ENCODE assay signal across 1 cellular context in the genomic region with DNA sequence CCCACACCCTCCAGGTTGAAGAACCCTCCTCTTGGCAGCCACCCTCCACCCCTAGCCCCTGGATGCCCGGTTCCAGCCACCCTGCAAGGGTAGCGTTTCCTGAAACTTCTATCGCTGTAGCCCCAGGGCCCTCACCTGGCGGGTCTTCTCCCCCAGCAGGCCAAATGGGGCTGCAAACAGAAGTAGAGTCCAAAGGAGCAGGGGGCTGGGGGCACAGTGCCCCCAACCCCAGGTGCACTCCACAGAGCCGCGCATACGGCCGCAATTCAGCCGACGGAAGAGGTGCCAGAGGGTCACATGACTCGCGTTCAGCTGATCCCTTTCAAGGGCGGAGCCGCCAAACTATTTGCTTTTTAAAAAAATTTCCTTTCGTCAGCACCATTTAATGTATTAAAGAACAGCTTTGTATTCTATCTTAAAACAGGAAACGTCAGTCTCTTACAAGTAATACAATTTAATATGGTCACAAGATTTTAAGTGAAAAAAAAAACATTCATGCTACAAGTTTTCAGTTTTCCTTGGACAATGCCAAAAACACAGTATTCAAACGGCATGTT.
TF ChIP-seq lines count a peak whose summit lies in the region.

A gene with protein sequence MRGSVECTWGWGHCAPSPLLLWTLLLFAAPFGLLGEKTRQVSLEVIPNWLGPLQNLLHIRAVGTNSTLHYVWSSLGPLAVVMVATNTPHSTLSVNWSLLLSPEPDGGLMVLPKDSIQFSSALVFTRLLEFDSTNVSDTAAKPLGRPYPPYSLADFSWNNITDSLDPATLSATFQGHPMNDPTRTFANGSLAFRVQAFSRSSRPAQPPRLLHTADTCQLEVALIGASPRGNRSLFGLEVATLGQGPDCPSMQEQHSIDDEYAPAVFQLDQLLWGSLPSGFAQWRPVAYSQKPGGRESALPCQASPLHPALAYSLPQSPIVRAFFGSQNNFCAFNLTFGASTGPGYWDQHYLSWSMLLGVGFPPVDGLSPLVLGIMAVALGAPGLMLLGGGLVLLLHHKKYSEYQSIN (minus strand): TSS at position 289 of the 557 bp plus-strand sequence. CDS start 34 bp downstream, at position 255.

TF ChIP-seq in HEK293, 187 proteins besides CTCF, POLR2A, EP300 and RAD21 (continued from another document):
- TF ChIP-seq, protein P1, sequence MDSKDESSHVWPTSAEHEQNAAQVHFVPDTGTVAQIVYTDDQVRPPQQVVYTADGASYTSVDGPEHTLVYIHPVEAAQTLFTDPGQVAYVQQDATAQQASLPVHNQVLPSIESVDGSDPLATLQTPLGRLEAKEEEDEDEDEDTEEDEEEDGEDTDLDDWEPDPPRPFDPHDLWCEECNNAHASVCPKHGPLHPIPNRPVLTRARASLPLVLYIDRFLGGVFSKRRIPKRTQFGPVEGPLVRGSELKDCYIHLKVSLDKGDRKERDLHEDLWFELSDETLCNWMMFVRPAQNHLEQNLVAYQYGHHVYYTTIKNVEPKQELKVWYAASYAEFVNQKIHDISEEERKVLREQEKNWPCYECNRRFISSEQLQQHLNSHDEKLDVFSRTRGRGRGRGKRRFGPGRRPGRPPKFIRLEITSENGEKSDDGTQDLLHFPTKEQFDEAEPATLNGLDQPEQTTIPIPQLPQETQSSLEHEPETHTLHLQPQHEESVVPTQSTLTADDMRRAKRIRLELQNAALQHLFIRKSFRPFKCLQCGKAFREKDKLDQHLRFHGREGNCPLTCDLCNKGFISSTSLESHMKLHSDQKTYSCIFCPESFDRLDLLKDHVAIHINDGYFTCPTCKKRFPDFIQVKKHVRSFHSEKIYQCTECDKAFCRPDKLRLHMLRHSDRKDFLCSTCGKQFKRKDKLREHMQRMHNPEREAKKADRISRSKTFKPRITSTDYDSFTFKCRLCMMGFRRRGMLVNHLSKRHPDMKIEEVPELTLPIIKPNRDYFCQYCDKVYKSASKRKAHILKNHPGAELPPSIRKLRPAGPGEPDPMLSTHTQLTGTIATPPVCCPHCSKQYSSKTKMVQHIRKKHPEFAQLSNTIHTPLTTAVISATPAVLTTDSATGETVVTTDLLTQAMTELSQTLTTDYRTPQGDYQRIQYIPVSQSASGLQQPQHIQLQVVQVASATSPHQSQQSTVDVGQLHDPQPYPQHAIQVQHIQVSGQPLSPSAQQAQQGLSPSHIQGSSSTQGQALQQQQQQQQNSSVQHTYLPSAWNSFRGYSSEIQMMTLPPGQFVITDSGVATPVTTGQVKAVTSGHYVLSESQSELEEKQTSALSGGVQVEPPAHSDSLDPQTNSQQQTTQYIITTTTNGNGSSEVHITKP (tag by site-specific recombination; IDR thresholded peaks at IDR 0.05) = no peak
- TF ChIP-seq ZNF2 (tag by site-specific recombination; IDR thresholded peaks at IDR 0.05) = no peak
- TF ChIP-seq, protein P2, sequence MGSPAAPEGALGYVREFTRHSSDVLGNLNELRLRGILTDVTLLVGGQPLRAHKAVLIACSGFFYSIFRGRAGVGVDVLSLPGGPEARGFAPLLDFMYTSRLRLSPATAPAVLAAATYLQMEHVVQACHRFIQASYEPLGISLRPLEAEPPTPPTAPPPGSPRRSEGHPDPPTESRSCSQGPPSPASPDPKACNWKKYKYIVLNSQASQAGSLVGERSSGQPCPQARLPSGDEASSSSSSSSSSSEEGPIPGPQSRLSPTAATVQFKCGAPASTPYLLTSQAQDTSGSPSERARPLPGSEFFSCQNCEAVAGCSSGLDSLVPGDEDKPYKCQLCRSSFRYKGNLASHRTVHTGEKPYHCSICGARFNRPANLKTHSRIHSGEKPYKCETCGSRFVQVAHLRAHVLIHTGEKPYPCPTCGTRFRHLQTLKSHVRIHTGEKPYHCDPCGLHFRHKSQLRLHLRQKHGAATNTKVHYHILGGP (tag by site-specific recombination; IDR thresholded peaks at IDR 0.05) = no peak
- no peak for TF ChIP-seq ZNF426 (tag by site-specific recombination; IDR thresholded peaks at IDR 0.05)
- no peak for TF ChIP-seq TCF7L2 (IDR thresholded peaks at IDR 0.05; ENCODE audit: borderline replicate concordance, low read depth, low read length)
- no peak for TF ChIP-seq GLIS2 (tag by site-specific recombination; IDR thresholded peaks at IDR 0.05)
- no peak for TF ChIP-seq ZBTB21 (tag by site-specific recombination; IDR thresholded peaks at IDR 0.05)
- TF ChIP-seq, protein P3, sequence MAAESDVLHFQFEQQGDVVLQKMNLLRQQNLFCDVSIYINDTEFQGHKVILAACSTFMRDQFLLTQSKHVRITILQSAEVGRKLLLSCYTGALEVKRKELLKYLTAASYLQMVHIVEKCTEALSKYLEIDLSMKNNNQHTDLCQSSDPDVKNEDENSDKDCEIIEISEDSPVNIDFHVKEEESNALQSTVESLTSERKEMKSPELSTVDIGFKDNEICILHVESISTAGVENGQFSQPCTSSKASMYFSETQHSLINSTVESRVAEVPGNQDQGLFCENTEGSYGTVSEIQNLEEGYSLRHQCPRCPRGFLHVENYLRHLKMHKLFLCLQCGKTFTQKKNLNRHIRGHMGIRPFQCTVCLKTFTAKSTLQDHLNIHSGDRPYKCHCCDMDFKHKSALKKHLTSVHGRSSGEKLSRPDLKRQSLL (tag by site-specific recombination; IDR thresholded peaks at IDR 0.05) = no peak
- TF ChIP-seq, protein P4, sequence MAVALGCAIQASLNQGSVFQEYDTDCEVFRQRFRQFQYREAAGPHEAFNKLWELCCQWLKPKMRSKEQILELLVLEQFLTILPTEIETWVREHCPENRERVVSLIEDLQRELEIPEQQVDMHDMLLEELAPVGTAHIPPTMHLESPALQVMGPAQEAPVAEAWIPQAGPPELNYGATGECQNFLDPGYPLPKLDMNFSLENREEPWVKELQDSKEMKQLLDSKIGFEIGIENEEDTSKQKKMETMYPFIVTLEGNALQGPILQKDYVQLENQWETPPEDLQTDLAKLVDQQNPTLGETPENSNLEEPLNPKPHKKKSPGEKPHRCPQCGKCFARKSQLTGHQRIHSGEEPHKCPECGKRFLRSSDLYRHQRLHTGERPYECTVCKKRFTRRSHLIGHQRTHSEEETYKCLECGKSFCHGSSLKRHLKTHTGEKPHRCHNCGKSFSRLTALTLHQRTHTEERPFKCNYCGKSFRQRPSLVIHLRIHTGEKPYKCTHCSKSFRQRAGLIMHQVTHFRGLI (tag by site-specific recombination; IDR thresholded peaks at IDR 0.05) = no peak
- TF ChIP-seq, protein P5, sequence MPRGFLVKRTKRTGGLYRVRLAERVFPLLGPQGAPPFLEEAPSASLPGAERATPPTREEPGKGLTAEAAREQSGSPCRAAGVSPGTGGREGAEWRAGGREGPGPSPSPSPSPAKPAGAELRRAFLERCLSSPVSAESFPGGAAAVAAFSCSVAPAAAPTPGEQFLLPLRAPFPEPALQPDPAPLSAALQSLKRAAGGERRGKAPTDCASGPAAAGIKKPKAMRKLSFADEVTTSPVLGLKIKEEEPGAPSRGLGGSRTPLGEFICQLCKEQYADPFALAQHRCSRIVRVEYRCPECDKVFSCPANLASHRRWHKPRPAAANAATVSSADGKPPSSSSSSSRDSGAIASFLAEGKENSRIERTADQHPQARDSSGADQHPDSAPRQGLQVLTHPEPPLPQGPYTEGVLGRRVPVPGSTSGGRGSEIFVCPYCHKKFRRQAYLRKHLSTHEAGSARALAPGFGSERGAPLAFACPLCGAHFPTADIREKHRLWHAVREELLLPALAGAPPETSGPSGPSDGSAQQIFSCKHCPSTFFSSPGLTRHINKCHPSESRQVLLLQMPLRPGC (tag by site-specific recombination; IDR thresholded peaks at IDR 0.05) = no peak
- 0 out of 2 replicates have a peak, but pooled peaks have one; percentile 32 for TF ChIP-seq KLF7 (tag by site-specific recombination; IDR thresholded peaks at IDR 0.05; ENCODE audit: borderline replicate concordance)
- no peak for TF ChIP-seq ZNF112 (tag by site-specific recombination; IDR thresholded peaks at IDR 0.05)
- peak; percentile 49; the same call in 1 of the 2 replicates for TF ChIP-seq KLF8 (tag by site-specific recombination; IDR thresholded peaks at IDR 0.05)
- TF ChIP-seq ZNF292 (tag by site-specific recombination; IDR thresholded peaks at IDR 0.05; ENCODE audit: borderline replicate concordance, low read depth) = no peak
- TF ChIP-seq, protein P6, sequence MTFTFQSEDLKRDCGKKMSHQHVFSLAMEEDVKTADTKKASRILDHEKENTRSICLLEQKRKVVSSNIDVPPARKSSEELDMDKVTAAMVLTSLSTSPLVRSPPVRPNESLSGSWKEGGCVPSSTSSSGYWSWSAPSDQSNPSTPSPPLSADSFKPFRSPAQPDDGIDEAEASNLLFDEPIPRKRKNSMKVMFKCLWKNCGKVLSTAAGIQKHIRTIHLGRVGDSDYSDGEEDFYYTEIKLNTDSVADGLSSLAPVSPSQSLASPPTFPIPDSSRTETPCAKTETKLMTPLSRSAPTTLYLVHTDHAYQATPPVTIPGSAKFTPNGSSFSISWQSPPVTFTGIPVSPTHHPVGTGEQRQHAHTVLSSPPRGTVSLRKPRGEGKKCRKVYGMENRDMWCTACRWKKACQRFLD (tag by site-specific recombination; IDR thresholded peaks at IDR 0.05) = no peak
- no peak for TF ChIP-seq ZSCAN16 (tag by site-specific recombination; IDR thresholded peaks at IDR 0.05)
- no peak for TF ChIP-seq MZF1 (tag by site-specific recombination; IDR thresholded peaks at IDR 0.05; ENCODE audit: borderline replicate concordance)
- 0 out of 2 replicates have a peak, but pooled peaks have one; percentile 50 for TF ChIP-seq ZNF660 (tag by site-specific recombination; IDR thresholded peaks at IDR 0.05)
- TF ChIP-seq ZNF654 (tag by site-specific recombination; IDR thresholded peaks at IDR 0.05; ENCODE audit: low read depth) = no peak
- peak; percentile 57 for TF ChIP-seq ZNF335 (tag by site-specific recombination; conservative IDR thresholded peaks at IDR 0.05)
- TF ChIP-seq, protein P7, sequence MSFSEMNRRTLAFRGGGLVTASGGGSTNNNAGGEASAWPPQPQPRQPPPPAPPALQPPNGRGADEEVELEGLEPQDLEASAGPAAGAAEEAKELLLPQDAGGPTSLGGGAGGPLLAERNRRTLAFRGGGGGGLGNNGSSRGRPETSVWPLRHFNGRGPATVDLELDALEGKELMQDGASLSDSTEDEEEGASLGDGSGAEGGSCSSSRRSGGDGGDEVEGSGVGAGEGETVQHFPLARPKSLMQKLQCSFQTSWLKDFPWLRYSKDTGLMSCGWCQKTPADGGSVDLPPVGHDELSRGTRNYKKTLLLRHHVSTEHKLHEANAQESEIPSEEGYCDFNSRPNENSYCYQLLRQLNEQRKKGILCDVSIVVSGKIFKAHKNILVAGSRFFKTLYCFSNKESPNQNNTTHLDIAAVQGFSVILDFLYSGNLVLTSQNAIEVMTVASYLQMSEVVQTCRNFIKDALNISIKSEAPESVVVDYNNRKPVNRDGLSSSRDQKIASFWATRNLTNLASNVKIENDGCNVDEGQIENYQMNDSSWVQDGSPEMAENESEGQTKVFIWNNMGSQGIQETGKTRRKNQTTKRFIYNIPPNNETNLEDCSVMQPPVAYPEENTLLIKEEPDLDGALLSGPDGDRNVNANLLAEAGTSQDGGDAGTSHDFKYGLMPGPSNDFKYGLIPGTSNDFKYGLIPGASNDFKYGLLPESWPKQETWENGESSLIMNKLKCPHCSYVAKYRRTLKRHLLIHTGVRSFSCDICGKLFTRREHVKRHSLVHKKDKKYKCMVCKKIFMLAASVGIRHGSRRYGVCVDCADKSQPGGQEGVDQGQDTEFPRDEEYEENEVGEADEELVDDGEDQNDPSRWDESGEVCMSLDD (tag by site-specific recombination; IDR thresholded peaks at IDR 0.05) = no peak
- TF ChIP-seq KLF1 (tag by site-specific recombination; IDR thresholded peaks at IDR 0.05) = peak; percentile 58; the same call in 1 of the 2 replicates
- no peak for TF ChIP-seq ZBTB8A (tag by site-specific recombination; IDR thresholded peaks at IDR 0.05)
- no peak for TF ChIP-seq ZNF571 (tag by site-specific recombination; IDR thresholded peaks at IDR 0.05)
- no peak for TF ChIP-seq ZNF514 (tag by site-specific recombination; IDR thresholded peaks at IDR 0.05)
- no peak for TF ChIP-seq ZNF174 (tag by site-specific recombination; IDR thresholded peaks at IDR 0.05)
- TF ChIP-seq, protein P8, sequence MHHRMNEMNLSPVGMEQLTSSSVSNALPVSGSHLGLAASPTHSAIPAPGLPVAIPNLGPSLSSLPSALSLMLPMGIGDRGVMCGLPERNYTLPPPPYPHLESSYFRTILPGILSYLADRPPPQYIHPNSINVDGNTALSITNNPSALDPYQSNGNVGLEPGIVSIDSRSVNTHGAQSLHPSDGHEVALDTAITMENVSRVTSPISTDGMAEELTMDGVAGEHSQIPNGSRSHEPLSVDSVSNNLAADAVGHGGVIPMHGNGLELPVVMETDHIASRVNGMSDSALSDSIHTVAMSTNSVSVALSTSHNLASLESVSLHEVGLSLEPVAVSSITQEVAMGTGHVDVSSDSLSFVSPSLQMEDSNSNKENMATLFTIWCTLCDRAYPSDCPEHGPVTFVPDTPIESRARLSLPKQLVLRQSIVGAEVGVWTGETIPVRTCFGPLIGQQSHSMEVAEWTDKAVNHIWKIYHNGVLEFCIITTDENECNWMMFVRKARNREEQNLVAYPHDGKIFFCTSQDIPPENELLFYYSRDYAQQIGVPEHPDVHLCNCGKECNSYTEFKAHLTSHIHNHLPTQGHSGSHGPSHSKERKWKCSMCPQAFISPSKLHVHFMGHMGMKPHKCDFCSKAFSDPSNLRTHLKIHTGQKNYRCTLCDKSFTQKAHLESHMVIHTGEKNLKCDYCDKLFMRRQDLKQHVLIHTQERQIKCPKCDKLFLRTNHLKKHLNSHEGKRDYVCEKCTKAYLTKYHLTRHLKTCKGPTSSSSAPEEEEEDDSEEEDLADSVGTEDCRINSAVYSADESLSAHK (tag by site-specific recombination; IDR thresholded peaks at IDR 0.05) = no peak
- no peak for TF ChIP-seq ZNF585B (tag by site-specific recombination; IDR thresholded peaks at IDR 0.05)
